Comparison of ENCODE assay signal across 1 cellular context in the genomic region with DNA sequence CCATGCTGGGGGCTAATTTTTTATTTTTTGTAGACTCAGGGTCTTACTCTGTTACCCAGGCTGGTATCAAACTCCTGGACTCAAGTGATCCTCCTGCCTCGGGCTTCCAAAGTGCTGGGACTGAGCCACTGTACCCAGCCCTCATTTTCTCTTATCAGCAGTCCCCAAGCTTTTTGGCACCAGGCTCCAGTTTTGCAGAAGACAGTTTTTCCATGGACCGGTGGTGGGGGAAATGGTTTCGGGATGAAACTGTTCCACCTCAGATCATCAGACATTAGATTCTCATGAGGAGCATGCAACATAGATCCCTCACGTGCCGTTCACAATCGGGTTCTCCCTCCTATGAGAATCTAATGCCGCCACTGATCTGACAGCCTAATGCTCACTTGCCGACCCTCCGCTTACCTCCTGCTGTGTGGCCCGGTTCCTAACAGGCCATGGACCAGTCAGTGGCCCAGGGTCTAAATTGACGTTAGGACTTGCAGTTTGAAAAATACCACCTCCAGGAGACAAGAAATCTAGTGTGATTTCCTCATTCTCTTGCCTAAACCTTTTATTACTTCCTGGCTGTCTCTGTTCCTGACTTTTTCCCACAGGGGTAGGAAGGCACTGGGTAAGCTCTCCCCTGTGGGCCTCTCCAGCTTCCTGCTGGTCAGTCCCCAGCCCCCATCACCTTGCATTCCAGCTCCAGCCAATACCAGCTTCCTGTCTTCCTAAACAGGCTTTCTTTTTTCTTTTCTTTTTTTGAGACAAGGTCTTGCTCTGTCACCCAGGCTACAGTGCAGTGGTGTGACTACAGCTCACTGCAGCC.
A peak's percentile ranks its signal among the peaks of the same experiment; 100 is the strongest.
TF ChIP-seq lines count a peak whose summit lies in the region.

No MANE protein-coding gene starts in this region.

TF ChIP-seq in HepG2, 621 proteins besides CTCF, POLR2A, EP300 and RAD21 (continued from another document and continues in another):
- TF ChIP-seq, protein P1, sequence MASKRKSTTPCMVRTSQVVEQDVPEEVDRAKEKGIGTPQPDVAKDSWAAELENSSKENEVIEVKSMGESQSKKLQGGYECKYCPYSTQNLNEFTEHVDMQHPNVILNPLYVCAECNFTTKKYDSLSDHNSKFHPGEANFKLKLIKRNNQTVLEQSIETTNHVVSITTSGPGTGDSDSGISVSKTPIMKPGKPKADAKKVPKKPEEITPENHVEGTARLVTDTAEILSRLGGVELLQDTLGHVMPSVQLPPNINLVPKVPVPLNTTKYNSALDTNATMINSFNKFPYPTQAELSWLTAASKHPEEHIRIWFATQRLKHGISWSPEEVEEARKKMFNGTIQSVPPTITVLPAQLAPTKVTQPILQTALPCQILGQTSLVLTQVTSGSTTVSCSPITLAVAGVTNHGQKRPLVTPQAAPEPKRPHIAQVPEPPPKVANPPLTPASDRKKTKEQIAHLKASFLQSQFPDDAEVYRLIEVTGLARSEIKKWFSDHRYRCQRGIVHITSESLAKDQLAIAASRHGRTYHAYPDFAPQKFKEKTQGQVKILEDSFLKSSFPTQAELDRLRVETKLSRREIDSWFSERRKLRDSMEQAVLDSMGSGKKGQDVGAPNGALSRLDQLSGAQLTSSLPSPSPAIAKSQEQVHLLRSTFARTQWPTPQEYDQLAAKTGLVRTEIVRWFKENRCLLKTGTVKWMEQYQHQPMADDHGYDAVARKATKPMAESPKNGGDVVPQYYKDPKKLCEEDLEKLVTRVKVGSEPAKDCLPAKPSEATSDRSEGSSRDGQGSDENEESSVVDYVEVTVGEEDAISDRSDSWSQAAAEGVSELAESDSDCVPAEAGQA (IDR thresholded peaks at IDR 0.05; ENCODE audit: low read depth), result no peak
- TF ChIP-seq, protein P1 (CRISPR knock-in tag; IDR thresholded peaks at IDR 0.05; ENCODE audit: borderline replicate concordance), result peak; percentile 87; the same call in 1 of the 2 replicates
- TF ChIP-seq, protein P2, sequence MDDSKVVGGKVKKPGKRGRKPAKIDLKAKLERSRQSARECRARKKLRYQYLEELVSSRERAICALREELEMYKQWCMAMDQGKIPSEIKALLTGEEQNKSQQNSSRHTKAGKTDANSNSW (CRISPR knock-in tag; IDR thresholded peaks at IDR 0.05; ENCODE audit: borderline replicate concordance), result no peak
- TF ChIP-seq FOXA3 (CRISPR knock-in tag; IDR thresholded peaks at IDR 0.05) (peak; percentile 36; the same call in 1 of the 2 replicates), HDAC6 (IDR thresholded peaks at IDR 0.05; ENCODE audit: low read depth, low read length) (no peak), KLF11 (CRISPR knock-in tag; IDR thresholded peaks at IDR 0.05) (no peak), ZNF451 (CRISPR knock-in tag; IDR thresholded peaks at IDR 0.05) (no peak), ZNF552 (CRISPR knock-in tag; IDR thresholded peaks at IDR 0.05; ENCODE audit: borderline replicate concordance) (no peak), RFX5 (IDR thresholded peaks at IDR 0.05; ENCODE audit: low read depth, low read length) (no peak), ZNF776 (CRISPR knock-in tag; IDR thresholded peaks at IDR 0.05) (peak; percentile 45; the same call in 1 of the 2 replicates), NONO (IDR thresholded peaks at IDR 0.05) (no peak), NONO (CRISPR knock-in tag; conservative IDR thresholded peaks at IDR 0.05) (no peak), SOX6 (IDR thresholded peaks at IDR 0.05) (no peak), SOX6 (CRISPR knock-in tag; IDR thresholded peaks at IDR 0.05) (peak; percentile 64), PRMT3 (CRISPR knock-in tag; IDR thresholded peaks at IDR 0.05; ENCODE audit: borderline replicate concordance, low read depth) (no peak), ZNF251 (CRISPR knock-in tag; IDR thresholded peaks at IDR 0.05) (no peak), KDM1A (CRISPR knock-in tag; IDR thresholded peaks at IDR 0.05) (no peak), ZSCAN20 (CRISPR knock-in tag; IDR thresholded peaks at IDR 0.05; ENCODE audit: borderline replicate concordance) (no peak), ZNF567 (CRISPR knock-in tag; IDR thresholded peaks at IDR 0.05; ENCODE audit: borderline replicate concordance) (no peak), CBX5 (CRISPR knock-in tag; IDR thresholded peaks at IDR 0.05; ENCODE audit: borderline replicate concordance) (no peak), SRF (IDR thresholded peaks at IDR 0.05; ENCODE audit: low read depth, low read length) (peak; percentile 38; the same call in 1 of the 2 replicates), TSC22D2 (CRISPR knock-in tag; IDR thresholded peaks at IDR 0.05; ENCODE audit: borderline replicate concordance) (0 out of 2 replicates have a peak, but pooled peaks have one; percentile 20), NR3C1 (CRISPR knock-in tag; IDR thresholded peaks at IDR 0.05) (no peak), ZSCAN9 (CRISPR knock-in tag; IDR thresholded peaks at IDR 0.05; ENCODE audit: borderline replicate concordance) (0 out of 2 replicates have a peak, but pooled peaks have one; percentile 31), ZNF7 (CRISPR knock-in tag; IDR thresholded peaks at IDR 0.05) (no peak), REL (CRISPR knock-in tag; conservative IDR thresholded peaks at IDR 0.05) (no peak), ZNF713 (CRISPR knock-in tag; IDR thresholded peaks at IDR 0.05) (no peak), ZNF460 (CRISPR knock-in tag; IDR thresholded peaks at IDR 0.05; ENCODE audit: borderline replicate concordance) (no peak), ZNF678 (CRISPR knock-in tag; IDR thresholded peaks at IDR 0.05) (no peak), NFYB (CRISPR knock-in tag; IDR thresholded peaks at IDR 0.05) (no peak), MTA3 (CRISPR knock-in tag; IDR thresholded peaks at IDR 0.05) (no peak), ZNF441 (CRISPR knock-in tag; IDR thresholded peaks at IDR 0.05; ENCODE audit: borderline replicate concordance) (0 out of 2 replicates have a peak, but pooled peaks have one; percentile 29), PHF20 (CRISPR knock-in tag; IDR thresholded peaks at IDR 0.05) (no peak), ZNF263 (CRISPR knock-in tag; IDR thresholded peaks at IDR 0.05) (no peak), ZSCAN25 (CRISPR knock-in tag; IDR thresholded peaks at IDR 0.05) (peak; percentile 3; the same call in 1 of the 2 replicates), AGO1 (IDR thresholded peaks at IDR 0.05; ENCODE audit: low read depth, low read length, poor library complexity, severe bottlenecking) (no peak), ZZZ3 (CRISPR knock-in tag; IDR thresholded peaks at IDR 0.05; ENCODE audit: borderline replicate concordance) (peak; percentile 20; the same call in 1 of the 2 replicates), RORA (CRISPR knock-in tag; IDR thresholded peaks at IDR 0.05) (no peak), MXI1 (IDR thresholded peaks at IDR 0.05; ENCODE audit: borderline replicate concordance, low read depth, low read length) (no peak), PTBP1 (IDR thresholded peaks at IDR 0.05; ENCODE audit: low read depth, low read length, poor library complexity, severe bottlenecking) (no peak), ZNF816 (CRISPR knock-in tag; IDR thresholded peaks at IDR 0.05; ENCODE audit: borderline replicate concordance) (no peak), ZFP41 (CRISPR knock-in tag; IDR thresholded peaks at IDR 0.05; ENCODE audit: borderline replicate concordance) (no peak), TGIF2 (CRISPR knock-in tag; IDR thresholded peaks at IDR 0.05) (no peak), DNMT3B (CRISPR knock-in tag; conservative IDR thresholded peaks at IDR 0.05) (no peak), ZNF432 (CRISPR knock-in tag; IDR thresholded peaks at IDR 0.05; ENCODE audit: borderline replicate concordance) (no peak), ATAD3A (CRISPR knock-in tag; IDR thresholded peaks at IDR 0.05) (no peak), KDM3A (CRISPR knock-in tag; IDR thresholded peaks at IDR 0.05; ENCODE audit: low read depth) (no peak), SYNCRIP (IDR thresholded peaks at IDR 0.05; ENCODE audit: insufficient read depth, low read depth, low read length) (no peak)
- TF ChIP-seq, protein P3, sequence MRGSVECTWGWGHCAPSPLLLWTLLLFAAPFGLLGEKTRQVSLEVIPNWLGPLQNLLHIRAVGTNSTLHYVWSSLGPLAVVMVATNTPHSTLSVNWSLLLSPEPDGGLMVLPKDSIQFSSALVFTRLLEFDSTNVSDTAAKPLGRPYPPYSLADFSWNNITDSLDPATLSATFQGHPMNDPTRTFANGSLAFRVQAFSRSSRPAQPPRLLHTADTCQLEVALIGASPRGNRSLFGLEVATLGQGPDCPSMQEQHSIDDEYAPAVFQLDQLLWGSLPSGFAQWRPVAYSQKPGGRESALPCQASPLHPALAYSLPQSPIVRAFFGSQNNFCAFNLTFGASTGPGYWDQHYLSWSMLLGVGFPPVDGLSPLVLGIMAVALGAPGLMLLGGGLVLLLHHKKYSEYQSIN (CRISPR knock-in tag; IDR thresholded peaks at IDR 0.05; ENCODE audit: borderline replicate concordance), result no peak
- TF ChIP-seq, protein P4, sequence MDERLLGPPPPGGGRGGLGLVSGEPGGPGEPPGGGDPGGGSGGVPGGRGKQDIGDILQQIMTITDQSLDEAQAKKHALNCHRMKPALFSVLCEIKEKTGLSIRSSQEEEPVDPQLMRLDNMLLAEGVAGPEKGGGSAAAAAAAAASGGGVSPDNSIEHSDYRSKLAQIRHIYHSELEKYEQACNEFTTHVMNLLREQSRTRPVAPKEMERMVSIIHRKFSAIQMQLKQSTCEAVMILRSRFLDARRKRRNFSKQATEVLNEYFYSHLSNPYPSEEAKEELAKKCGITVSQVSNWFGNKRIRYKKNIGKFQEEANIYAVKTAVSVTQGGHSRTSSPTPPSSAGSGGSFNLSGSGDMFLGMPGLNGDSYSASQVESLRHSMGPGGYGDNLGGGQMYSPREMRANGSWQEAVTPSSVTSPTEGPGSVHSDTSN (CRISPR knock-in tag; IDR thresholded peaks at IDR 0.05), result no peak
- TF ChIP-seq, protein P5, sequence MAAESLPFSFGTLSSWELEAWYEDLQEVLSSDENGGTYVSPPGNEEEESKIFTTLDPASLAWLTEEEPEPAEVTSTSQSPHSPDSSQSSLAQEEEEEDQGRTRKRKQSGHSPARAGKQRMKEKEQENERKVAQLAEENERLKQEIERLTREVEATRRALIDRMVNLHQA (CRISPR knock-in tag; IDR thresholded peaks at IDR 0.05), result no peak
- TF ChIP-seq, protein P6, sequence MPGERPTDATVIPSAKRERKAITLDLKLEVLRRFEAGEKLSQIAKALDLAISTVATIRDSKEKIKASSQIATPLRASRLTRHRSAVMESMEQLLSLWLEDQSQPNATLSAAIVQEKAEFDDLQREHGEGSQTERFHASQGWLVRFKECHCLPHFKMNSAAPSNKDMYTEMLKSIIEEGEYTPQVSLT (CRISPR knock-in tag; IDR thresholded peaks at IDR 0.05; ENCODE audit: borderline replicate concordance, low read depth), result no peak
- TF ChIP-seq, protein P7, sequence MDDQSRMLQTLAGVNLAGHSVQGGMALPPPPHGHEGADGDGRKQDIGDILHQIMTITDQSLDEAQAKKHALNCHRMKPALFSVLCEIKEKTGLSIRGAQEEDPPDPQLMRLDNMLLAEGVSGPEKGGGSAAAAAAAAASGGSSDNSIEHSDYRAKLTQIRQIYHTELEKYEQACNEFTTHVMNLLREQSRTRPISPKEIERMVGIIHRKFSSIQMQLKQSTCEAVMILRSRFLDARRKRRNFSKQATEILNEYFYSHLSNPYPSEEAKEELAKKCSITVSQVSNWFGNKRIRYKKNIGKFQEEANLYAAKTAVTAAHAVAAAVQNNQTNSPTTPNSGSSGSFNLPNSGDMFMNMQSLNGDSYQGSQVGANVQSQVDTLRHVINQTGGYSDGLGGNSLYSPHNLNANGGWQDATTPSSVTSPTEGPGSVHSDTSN (CRISPR knock-in tag; IDR thresholded peaks at IDR 0.05; ENCODE audit: borderline replicate concordance), result no peak
- TF ChIP-seq, protein P8, sequence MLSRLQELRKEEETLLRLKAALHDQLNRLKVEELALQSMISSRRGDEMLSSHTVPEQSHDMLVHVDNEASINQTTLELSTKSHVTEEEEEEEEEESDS (CRISPR knock-in tag; IDR thresholded peaks at IDR 0.05; ENCODE audit: borderline replicate concordance), result no peak
- TF ChIP-seq, protein P9, sequence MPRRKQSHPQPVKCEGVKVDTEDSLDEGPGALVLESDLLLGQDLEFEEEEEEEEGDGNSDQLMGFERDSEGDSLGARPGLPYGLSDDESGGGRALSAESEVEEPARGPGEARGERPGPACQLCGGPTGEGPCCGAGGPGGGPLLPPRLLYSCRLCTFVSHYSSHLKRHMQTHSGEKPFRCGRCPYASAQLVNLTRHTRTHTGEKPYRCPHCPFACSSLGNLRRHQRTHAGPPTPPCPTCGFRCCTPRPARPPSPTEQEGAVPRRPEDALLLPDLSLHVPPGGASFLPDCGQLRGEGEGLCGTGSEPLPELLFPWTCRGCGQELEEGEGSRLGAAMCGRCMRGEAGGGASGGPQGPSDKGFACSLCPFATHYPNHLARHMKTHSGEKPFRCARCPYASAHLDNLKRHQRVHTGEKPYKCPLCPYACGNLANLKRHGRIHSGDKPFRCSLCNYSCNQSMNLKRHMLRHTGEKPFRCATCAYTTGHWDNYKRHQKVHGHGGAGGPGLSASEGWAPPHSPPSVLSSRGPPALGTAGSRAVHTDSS (CRISPR knock-in tag; conservative IDR thresholded peaks at IDR 0.05), result no peak
- TF ChIP-seq, protein P10, sequence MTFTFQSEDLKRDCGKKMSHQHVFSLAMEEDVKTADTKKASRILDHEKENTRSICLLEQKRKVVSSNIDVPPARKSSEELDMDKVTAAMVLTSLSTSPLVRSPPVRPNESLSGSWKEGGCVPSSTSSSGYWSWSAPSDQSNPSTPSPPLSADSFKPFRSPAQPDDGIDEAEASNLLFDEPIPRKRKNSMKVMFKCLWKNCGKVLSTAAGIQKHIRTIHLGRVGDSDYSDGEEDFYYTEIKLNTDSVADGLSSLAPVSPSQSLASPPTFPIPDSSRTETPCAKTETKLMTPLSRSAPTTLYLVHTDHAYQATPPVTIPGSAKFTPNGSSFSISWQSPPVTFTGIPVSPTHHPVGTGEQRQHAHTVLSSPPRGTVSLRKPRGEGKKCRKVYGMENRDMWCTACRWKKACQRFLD (CRISPR knock-in tag; IDR thresholded peaks at IDR 0.05; ENCODE audit: borderline replicate concordance), result peak; percentile 33; the same call in 1 of the 2 replicates
